ENCODE assay signal across 20 cellular contexts in the genomic region with DNA sequence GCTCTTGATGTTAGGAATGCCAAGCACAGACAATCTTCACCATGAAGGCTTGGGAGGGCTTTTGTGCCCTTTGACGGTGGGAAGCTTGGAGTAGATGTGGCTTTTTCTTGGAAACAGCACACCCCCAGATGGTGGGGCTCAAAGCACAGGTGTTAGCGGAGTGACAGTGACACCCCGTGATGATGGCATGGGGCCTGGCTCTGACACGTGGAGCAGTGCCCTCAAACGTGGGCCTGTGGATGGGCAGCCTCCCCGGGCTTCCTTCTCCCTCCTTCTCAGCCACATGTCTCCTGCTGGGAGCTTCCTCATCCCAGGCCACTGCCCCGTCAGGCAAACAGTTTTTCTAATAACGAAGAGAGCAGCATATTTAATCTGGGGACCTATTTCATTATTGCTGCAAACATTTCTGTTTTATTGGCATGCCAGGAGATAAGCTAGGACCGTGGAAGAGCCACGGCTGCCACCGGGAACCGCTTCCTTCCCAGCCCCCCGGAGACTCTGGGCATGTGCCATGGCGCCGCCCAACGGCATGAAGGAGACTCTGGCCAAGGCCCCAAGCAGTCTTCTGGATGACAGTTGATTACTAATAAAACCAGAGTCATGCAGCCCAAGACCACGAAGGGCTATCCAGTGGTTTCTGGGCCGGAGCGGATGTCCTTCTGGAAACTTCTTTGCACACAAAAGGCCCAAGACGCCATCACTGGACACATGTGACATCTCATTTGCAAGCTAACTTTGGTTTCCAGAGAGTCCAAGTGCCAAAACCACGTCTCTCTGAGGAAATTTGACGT.
DNase-seq lines count a peak whose midpoint lies in the region; ATAC-seq, FAIRE-seq and TF ChIP-seq lines count a peak whose summit lies in the region.
"Had no signal": no experiment of that assay in that cellular context is flagged by ENCODE, and none has a peak within 500 bp of the region (broad histone marks: within the 10 kb centered on the region; RNA-seq: fewer than 3 reads in every experiment).

No MANE protein-coding gene starts in this region.

- no peak for TF ChIP-seq RAD21 in HepG2 (CRISPR knock-in tag; IDR thresholded peaks at IDR 0.05)

- WGBS in HepG2 (ENCODE audit: low lambda C conversion rate) = 41% methylated on average over 17 of the region's 22 CpGs
- 86 to 88% methylated on average over 17 to 22 of the region's 22 CpGs for WGBS in upper lobe of left lung, 2 donors
- 89 to 92% (median 90%) methylated on average over 19 to 22 of the region's 22 CpGs for WGBS in heart left ventricle, 4 donors

- no peak for TF ChIP-seq CTCF in RWPE2 (IDR thresholded peaks at IDR 0.05; ENCODE audit: poor library complexity, severe bottlenecking)
- TF ChIP-seq CTCF in HepG2 (CRISPR knock-in tag; IDR thresholded peaks at IDR 0.05) = no peak
- no peak for TF ChIP-seq CTCF in upper lobe of left lung (IDR thresholded peaks at IDR 0.05)
- TF ChIP-seq CTCF in heart left ventricle (IDR thresholded peaks at IDR 0.05) = no peak

- no peak for FAIRE-seq in HepG2 (lab: Jason Lieb, UNC)

- no peak overlapping the region for H2AFZ ChIP-seq in HepG2 (ENCODE audit: low read length)

- ATAC-seq in RWPE2 (ENCODE audit: low read depth) (no peak), HepG2 (no peak), upper lobe of left lung (ENCODE audit: low FRiP score in 2 of 2) (no peak), GM18909 (IDR thresholded peaks at IDR 0.05; ENCODE audit: poor library complexity, unreplicated experiment) (no peak), GM18517 (IDR thresholded peaks at IDR 0.05; ENCODE audit: unreplicated experiment) (no peak), heart left ventricle (no peak)
- ATAC-seq: HCT116 had no signal

- H3K27me3 ChIP-seq in RWPE2 (ENCODE audit: insufficient read depth, poor library complexity, severe bottlenecking) (peaks cover 29% of the 10 kb centered on the region), HepG2 (ENCODE audit: control insufficient read depth in 1 of 2, insufficient read depth in 2 of 2, low read length in 2 of 2) (peaks cover 4 to 10% of the 10 kb centered on the region in 2 experiments; a peak in 3 of 5 replicates), upper lobe of left lung (no peaks in the 10 kb centered on the region), heart left ventricle (peaks cover 0 to 27% (median 0%) of the 10 kb centered on the region in 9 donors)
- H3K27me3 ChIP-seq: SJSA1 had no signal

- no peak overlapping the region for H3K4me2 ChIP-seq in HepG2 (ENCODE audit: low read depth, low read length)

- H3K27ac ChIP-seq in RWPE2 (ENCODE audit: poor library complexity, severe bottlenecking) (no peak overlapping the region), HepG2 (ENCODE audit: extremely low read length, insufficient read depth, low read length) (no peak overlapping the region), upper lobe of left lung (no peak overlapping the region), heart left ventricle (no peak overlapping the region)

- H3K9me3 ChIP-seq in RWPE2 (ENCODE audit: severe bottlenecking) (no peaks in the 10 kb centered on the region), HepG2 (ENCODE audit: low read length) (no peaks in the 10 kb centered on the region), upper lobe of left lung (no peaks in the 10 kb centered on the region), heart left ventricle (no peaks in the 10 kb centered on the region)
- H3K9me3 ChIP-seq: SJSA1 had no signal

- no peak for TF ChIP-seq POLR2A in HepG2 (IDR thresholded peaks at IDR 0.05; ENCODE audit: insufficient read depth in 1 of 2, low read depth in 2 of 2, low read length in 2 of 2)
- no peak for TF ChIP-seq POLR2A in upper lobe of left lung (IDR thresholded peaks at IDR 0.05)
- TF ChIP-seq POLR2A in heart left ventricle (IDR thresholded peaks at IDR 0.05) = no peak

- POLR2A ChIA-PET in HepG2 (lab: Yijun Ruan, JAX) = no interaction called here

- no peaks in the 10 kb centered on the region for H4K20me1 ChIP-seq in HepG2 (ENCODE audit: insufficient read depth, low read length)

- BruUV-seq in HepG2 (replicated peaks; lab: Mats Ljungman, UMichigan) = no TSS peak

- TF ChIP-seq EP300 in HepG2 (IDR thresholded peaks at IDR 0.05; ENCODE audit: low read depth in 2 of 2, low read length in 2 of 2) (no peak), HepG2 (CRISPR knock-in tag; IDR thresholded peaks at IDR 0.05; ENCODE audit: borderline replicate concordance) (no peak), upper lobe of left lung (IDR thresholded peaks at IDR 0.05) (no peak)

- H3K36me3 ChIP-seq in RWPE2 (ENCODE audit: low read depth) (no peaks in the 10 kb centered on the region), HepG2 (replicated peaks in 1 of 2; ENCODE audit: control insufficient read depth in 1 of 2, insufficient read depth in 2 of 2, low read length in 2 of 2) (no peaks in the 10 kb centered on the region), upper lobe of left lung (no peaks in the 10 kb centered on the region), heart left ventricle (no peaks in the 10 kb centered on the region)
- H3K36me3 ChIP-seq: SJSA1 had no signal

- CTCF ChIA-PET in HepG2 (lab: Yijun Ruan, JAX; ENCODE audit: low intra/inter-chr PET ratio, low total read pairs) = no interaction called here

- H3K4me3 ChIP-seq in RWPE2 (ENCODE audit: severe bottlenecking) = no peak overlapping the region
- H3K4me3 ChIP-seq in HepG2 (replicated peaks in 1 of 3; ENCODE audit: insufficient read depth in 1 of 3, low read depth in 2 of 3, low read length in 3 of 3) = no peak overlapping the region
- H3K4me3 ChIP-seq in upper lobe of left lung = no peak overlapping the region
- H3K4me3 ChIP-seq in heart left ventricle = no peak overlapping the region
- H3K4me3 ChIP-seq: SJSA1 had no signal

- H3K4me1 ChIP-seq in RWPE2 (ENCODE audit: insufficient read depth, poor library complexity, severe bottlenecking) = no peaks in the 10 kb centered on the region
- H3K4me1 ChIP-seq in HepG2 (ENCODE audit: insufficient read depth, low read length) = no peaks in the 10 kb centered on the region
- no peaks in the 10 kb centered on the region for H3K4me1 ChIP-seq in upper lobe of left lung
- H3K4me1 ChIP-seq in heart left ventricle = no peaks in the 10 kb centered on the region

- no peak overlapping the region for H3K9ac ChIP-seq in HepG2 (ENCODE audit: insufficient read depth, low read depth, low read length)

- no peaks in the 10 kb centered on the region for H3K79me2 ChIP-seq in HepG2 (ENCODE audit: insufficient read depth, low read length)

- in situ Hi-C loops in HepG2 (cut with HindIII; ENCODE audit: extremely low pct_ligation_motif_present, low pct_unique_long_range_greater_than_20kb) = no loop called here

- DNase-seq in M059J (ENCODE audit: low read depth) = peak; percentile 47
- peak; percentile 22 for DNase-seq in RWPE2 (ENCODE audit: low spot score)
- DNase-seq in HepG2 (ENCODE audit: low spot score) = no peak
- peak; percentile 14 to 50 for DNase-seq in upper lobe of left lung
- no peak for DNase-seq in heart left ventricle
- DNase-seq: C1 segment of cervical spinal cord; CD4-positive, alpha-beta memory T cell; COR-L47; DMS53; GOT3; NCI-H1092 treated with DMSO at 0.1 percent for 48 hours; NCI-H1436; NCI-H187 treated with DMSO at 0.1 percent for 48 hours; NCI-H524; NCI-H748 treated with DMSO at 0.1 percent for 48 hours; Right ventricle myocardium superior had no signal

- intact Hi-C loops in HepG2 (cut with micrococcal nuclease; ENCODE audit: unreplicated experiment) = no loop called here
- intact Hi-C loops in heart left ventricle (cut with DNase I) = no loop called here

TF ChIP-seq in HepG2, 621 proteins besides CTCF, POLR2A, EP300 and RAD21:
- no peak for TF ChIP-seq SMAD3 (CRISPR knock-in tag; IDR thresholded peaks at IDR 0.05)
- no peak for TF ChIP-seq TSC22D2 (CRISPR knock-in tag; IDR thresholded peaks at IDR 0.05; ENCODE audit: borderline replicate concordance)
- TF ChIP-seq MNT (IDR thresholded peaks at IDR 0.05) = peak; percentile 57; the same call in 1 of the 2 replicates
- no peak for TF ChIP-seq ZNF7 (CRISPR knock-in tag; IDR thresholded peaks at IDR 0.05)

Comparison
In these comparisons a context has a peak if more than half of its experiments do, and no peak if none do; other contexts are left out.
1. DNase-seq: peak in M059J (single experiment), RWPE2 (single experiment) and upper lobe of left lung (2 of 2); none in HepG2 (single experiment) and heart left ventricle (0 of 5).